ENCODE assay signal across 24 cellular contexts in genomic region chr11:44781697-44782096, GRCh38.
"Had no signal": no experiment of that assay in that cellular context is flagged by ENCODE, and none has a peak within 500 bp of the region (broad histone marks: within the 10 kb centered on the region; RNA-seq: fewer than 3 reads in every experiment).

No MANE protein-coding gene starts in this region.

- H3K4me1 ChIP-seq: colonic mucosa had no signal

- H3K4me3 ChIP-seq: colonic mucosa, lung, skin epidermis, stomach, testis, upper lobe of left lung had no signal

- H3K4me1 Mint-ChIP-seq: activated CD4-positive, alpha-beta memory T cell treated with anti-CD3 and anti-CD28 coated beads, Interleukin-2, amount 10 ng/mL, durations not matched to agents 7 days and 5 days; activated naive CD8-positive, alpha-beta T cell treated with anti-CD3 and anti-CD28 coated beads, Interleukin-2, amount 10 ng/mL, durations not matched to agents 7 days and 5 days; central memory CD8-positive, alpha-beta T cell had no signal

- DNase-seq: activated CD4-positive, alpha-beta memory T cell treated with anti-CD3 and anti-CD28 coated beads, Interleukin-2, amount 10 ng/mL, durations not matched to agents 7 days and 5 days; activated CD4-positive, alpha-beta T cell treated with anti-CD3 and anti-CD28 coated beads for 48 hours; activated CD4-positive, CD25-positive, alpha-beta regulatory T cell; activated naive CD4-positive, alpha-beta T cell; activated naive CD8-positive, alpha-beta T cell treated with anti-CD3 and anti-CD28 coated beads, Interleukin-2, amount 10 ng/mL, durations not matched to agents 7 days and 5 days; activated T-cell treated with anti-CD3 and anti-CD28 coated beads, Interleukin-2, amount 50 U/mL, for 1 hour; anterior cingulate cortex; colonic mucosa; hippocampal formation; left colon; midbrain; occipital lobe; stimulated activated CD4-positive, alpha-beta T cell treated with anti-CD3 and anti-CD28 coated beads, Interleukin-15, amount 100 ng/mL, for 24 hours; stimulated activated CD4-positive, alpha-beta T cell treated with anti-CD3 and anti-CD28 coated beads, Interleukin-2, amount 100 ng/mL, for 48 hours; stomach; SW 1271; T-helper 2 cell; upper lobe of left lung had no signal

- H3K36me3 Mint-ChIP-seq: activated naive CD8-positive, alpha-beta T cell treated with anti-CD3 and anti-CD28 coated beads, Interleukin-2, amount 10 ng/mL, durations not matched to agents 7 days and 5 days; brain had no signal

- H3K9me3 ChIP-seq: colonic mucosa, stomach, testis, upper lobe of left lung had no signal

- H3K27me3 ChIP-seq: colonic mucosa, testis, upper lobe of left lung had no signal

- H3K9me3 Mint-ChIP-seq: activated CD4-positive, alpha-beta memory T cell treated with anti-CD3 and anti-CD28 coated beads, Interleukin-2, amount 10 ng/mL, durations not matched to agents 7 days and 5 days; activated naive CD8-positive, alpha-beta T cell treated with anti-CD3 and anti-CD28 coated beads, Interleukin-2, amount 10 ng/mL, durations not matched to agents 7 days and 5 days; activated T-helper 17 cell treated with anti-CD3 and anti-CD28 coated beads, Interleukin-2, amount 50 U/mL, for 72 hours; brain; central memory CD8-positive, alpha-beta T cell had no signal

- H3K27ac ChIP-seq: colonic mucosa, skin epidermis, upper lobe of left lung had no signal

- ATAC-seq: activated T-helper 17 cell treated with anti-CD3 and anti-CD28 coated beads, Interleukin-2, amount 50 U/mL, for 72 hours; left colon had no signal

- H3K27ac Mint-ChIP-seq: activated CD4-positive, alpha-beta memory T cell treated with anti-CD3 and anti-CD28 coated beads, Interleukin-2, amount 10 ng/mL, durations not matched to agents 7 days and 5 days; activated naive CD8-positive, alpha-beta T cell treated with anti-CD3 and anti-CD28 coated beads, Interleukin-2, amount 10 ng/mL, durations not matched to agents 7 days and 5 days; activated T-helper 17 cell treated with anti-CD3 and anti-CD28 coated beads, Interleukin-2, amount 50 U/mL, for 72 hours had no signal

- H3K36me3 ChIP-seq: colonic mucosa, stomach, upper lobe of left lung had no signal

- H3K4me3 Mint-ChIP-seq: activated CD4-positive, alpha-beta memory T cell treated with anti-CD3 and anti-CD28 coated beads, Interleukin-2, amount 10 ng/mL, durations not matched to agents 7 days and 5 days; activated naive CD8-positive, alpha-beta T cell treated with anti-CD3 and anti-CD28 coated beads, Interleukin-2, amount 10 ng/mL, durations not matched to agents 7 days and 5 days; activated T-helper 17 cell treated with anti-CD3 and anti-CD28 coated beads, Interleukin-2, amount 50 U/mL, for 72 hours; brain; central memory CD8-positive, alpha-beta T cell had no signal

- H3K27me3 Mint-ChIP-seq: activated CD4-positive, alpha-beta memory T cell treated with anti-CD3 and anti-CD28 coated beads, Interleukin-2, amount 10 ng/mL, durations not matched to agents 7 days and 5 days; activated naive CD8-positive, alpha-beta T cell treated with anti-CD3 and anti-CD28 coated beads, Interleukin-2, amount 10 ng/mL, durations not matched to agents 7 days and 5 days; activated T-helper 17 cell treated with anti-CD3 and anti-CD28 coated beads, Interleukin-2, amount 50 U/mL, for 72 hours; central memory CD8-positive, alpha-beta T cell had no signal
